21 cellular contexts compared by ENCODE assay signal in genomic region chr2:121085801-121086200, GRCh38.
A peak's percentile ranks its signal among the peaks of the same experiment; 100 is the strongest.
DNase-seq lines count a peak whose midpoint lies in the region; ATAC-seq lines count a peak whose summit lies in the region.
"Had no signal": no experiment of that assay in that cellular context is flagged by ENCODE, and none has a peak within 500 bp of the region (broad histone marks: within the 10 kb centered on the region; RNA-seq: fewer than 3 reads in every experiment).

No MANE protein-coding gene starts in this region.

- no peak overlapping the region for H2BK15ac ChIP-seq in mesenchymal stem cell (ENCODE audit: low read depth, poor library complexity, severe bottlenecking)

- H3K4me2 ChIP-seq in mesenchymal stem cell (ENCODE audit: low read length, poor library complexity, severe bottlenecking): no peak overlapping the region

- H3K4ac ChIP-seq in mesenchymal stem cell (ENCODE audit: low read depth in 1 of 2, low read length in 2 of 2): no peak overlapping the region

- H4K8ac ChIP-seq in mesenchymal stem cell (ENCODE audit: low read length): no peak overlapping the region

- no peak overlapping the region for H2AFZ ChIP-seq in mesenchymal stem cell (ENCODE audit: low read depth, low read length)

- H2AK5ac ChIP-seq in mesenchymal stem cell (ENCODE audit: low read length, severe bottlenecking): no peak overlapping the region

- no peak overlapping the region for H3K4me3 ChIP-seq in mesenchymal stem cell (ENCODE audit: insufficient read depth in 1 of 2, low read depth in 1 of 2, low read length in 2 of 2)
- H3K4me3 ChIP-seq: left lung had no signal

- no peaks in the 10 kb centered on the region for H3K36me3 ChIP-seq in mesenchymal stem cell (ENCODE audit: control insufficient read depth in 1 of 2, insufficient read depth in 2 of 2, low read depth in 1 of 2, low read length in 2 of 2)
- H3K36me3 ChIP-seq: brain microvascular endothelial cell, left lung had no signal

- WGBS in mesenchymal stem cell: 79% methylated on average over 5 of the region's 5 CpGs

- no peak overlapping the region for H3K14ac ChIP-seq in mesenchymal stem cell (ENCODE audit: low read length in 2 of 2)

- no peak overlapping the region for H2BK5ac ChIP-seq in mesenchymal stem cell (ENCODE audit: low read depth, low read length, poor library complexity, severe bottlenecking)

- H4K91ac ChIP-seq in mesenchymal stem cell (ENCODE audit: low read length): no peak overlapping the region

- H3K27ac ChIP-seq in mesenchymal stem cell (ENCODE audit: low read length, poor library complexity, severe bottlenecking): no peak overlapping the region
- H3K27ac ChIP-seq: brain microvascular endothelial cell, C4-2B, left lung had no signal

- no peak overlapping the region for H2BK120ac ChIP-seq in mesenchymal stem cell (ENCODE audit: low read depth, low read length)

- H3K9me3 ChIP-seq in mesenchymal stem cell (ENCODE audit: control insufficient read depth, low read length): no peaks in the 10 kb centered on the region
- H3K9me3 ChIP-seq: left lung had no signal

- DNase-seq in NCI-H82 (lab: John Stamatoyannopoulos, UW) (peak; percentile 66), NCI-H82 treated with DMSO at 0.1 percent for 48 hours (lab: John Stamatoyannopoulos, UW; ENCODE audit: unreplicated experiment) (no peak), NCI-H345 (lab: John Stamatoyannopoulos, UW) (peak; percentile 68), myocyte (ENCODE audit: low read depth) (peak; percentile 18), mesenchymal stem cell (no peak)
- DNase-seq: activated CD4-positive, CD25-positive, alpha-beta regulatory T cell; activated CD8-positive, alpha-beta memory T cell treated with anti-CD3 and anti-CD28 coated beads, Interleukin-2, amount 10 ng/mL, durations not matched to agents 7 days and 5 days; activated naive CD4-positive, alpha-beta T cell treated with Interleukin-2 at 50 U/mL for 16 hours; activated T-cell treated with anti-CD3 and anti-CD28 coated beads, Interleukin-2, amount 50 U/mL, for 72 hours; brain microvascular endothelial cell; left lung; naive B cell; NCI-H226; PC-3; stimulated activated CD4-positive, alpha-beta T cell treated with anti-CD3 and anti-CD28 coated beads, Interleukin-15, amount 100 ng/mL, for 24 hours; stimulated activated naive CD4-positive, alpha-beta T cell; SW 1271 had no signal

- H3K18ac ChIP-seq in mesenchymal stem cell (ENCODE audit: low read depth in 1 of 2, low read length in 2 of 2): no peak overlapping the region

- peak; percentile 40 for ATAC-seq in GM18868 (IDR thresholded peaks at IDR 0.05; ENCODE audit: unreplicated experiment)
- no peak for ATAC-seq in HG02884 (IDR thresholded peaks at IDR 0.05; ENCODE audit: unreplicated experiment)
- ATAC-seq: activated CD8-positive, alpha-beta memory T cell treated with anti-CD3 and anti-CD28 coated beads, Interleukin-2, amount 10 ng/mL, durations not matched to agents 7 days and 5 days; activated T-cell treated with anti-CD3 and anti-CD28 coated beads, Interleukin-2, amount 50 U/mL, for 72 hours; left lung; PC-3; Right ventricle myocardium inferior had no signal

- H3K4me1 ChIP-seq in mesenchymal stem cell (ENCODE audit: control insufficient read depth, insufficient read depth, low read depth, low read length): peaks cover 2% of the 10 kb centered on the region
- H3K4me1 ChIP-seq: left lung had no signal

- H2BK12ac ChIP-seq in mesenchymal stem cell (ENCODE audit: low read length in 2 of 2): no peak overlapping the region

- no peaks in the 10 kb centered on the region for H3K79me1 ChIP-seq in mesenchymal stem cell (replicated peaks; ENCODE audit: low read length, poor library complexity, severe bottlenecking)

- H3K23ac ChIP-seq in mesenchymal stem cell (ENCODE audit: low read length in 2 of 2): no peak overlapping the region

- no peak overlapping the region for H3K9ac ChIP-seq in mesenchymal stem cell (ENCODE audit: low read length)

- peaks cover 44 to 56% of the 10 kb centered on the region in 2 experiments for H3K27me3 ChIP-seq in mesenchymal stem cell (ENCODE audit: control insufficient read depth in 1 of 2, insufficient read depth in 1 of 2, low read length in 2 of 2)

Comparison
In these comparisons a context has a peak if more than half of its experiments do, and no peak if none do; other contexts are left out.
1. DNase-seq: peak in NCI-H82 (single experiment), NCI-H345 (single experiment) and myocyte (single experiment); none in NCI-H82 treated with DMSO at 0.1 percent for 48 hours (single experiment) and mesenchymal stem cell (single experiment).